In the genomic region with DNA sequence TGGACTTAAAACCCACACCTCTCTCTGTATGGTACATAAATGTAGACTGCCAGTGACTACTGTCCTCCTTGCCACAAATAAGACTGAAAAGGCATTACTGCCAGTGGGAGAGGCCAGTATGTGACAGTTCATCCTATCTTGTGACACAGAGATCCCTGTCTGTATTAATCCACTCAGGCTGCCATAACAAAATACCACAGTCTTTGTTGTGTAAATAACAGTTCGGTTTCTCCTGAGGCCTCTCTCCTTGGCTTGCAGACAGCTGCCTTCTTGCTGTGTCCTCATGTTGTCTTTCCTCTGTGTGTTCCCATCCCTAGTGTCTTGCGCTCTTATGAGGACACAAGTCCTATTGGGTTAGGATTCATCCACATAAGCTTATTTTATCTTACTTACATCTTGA, we compare ENCODE assay signal across 1 cellular context.
A peak's percentile ranks its signal among the peaks of the same experiment; 100 is the strongest.
TF ChIP-seq lines count a peak whose summit lies in the region.

No MANE protein-coding gene starts in this region.

TF ChIP-seq in HepG2, 621 proteins besides CTCF, POLR2A, EP300 and RAD21:
- TF ChIP-seq ZNF274 (CRISPR knock-in tag; IDR thresholded peaks at IDR 0.05), result no peak
- 0 out of 2 replicates have a peak, but pooled peaks have one; percentile 21 for TF ChIP-seq ZNF12 (CRISPR knock-in tag; IDR thresholded peaks at IDR 0.05)
TF ChIP-seq in HepG2: peak in this region for 1.
